In the genomic region with DNA sequence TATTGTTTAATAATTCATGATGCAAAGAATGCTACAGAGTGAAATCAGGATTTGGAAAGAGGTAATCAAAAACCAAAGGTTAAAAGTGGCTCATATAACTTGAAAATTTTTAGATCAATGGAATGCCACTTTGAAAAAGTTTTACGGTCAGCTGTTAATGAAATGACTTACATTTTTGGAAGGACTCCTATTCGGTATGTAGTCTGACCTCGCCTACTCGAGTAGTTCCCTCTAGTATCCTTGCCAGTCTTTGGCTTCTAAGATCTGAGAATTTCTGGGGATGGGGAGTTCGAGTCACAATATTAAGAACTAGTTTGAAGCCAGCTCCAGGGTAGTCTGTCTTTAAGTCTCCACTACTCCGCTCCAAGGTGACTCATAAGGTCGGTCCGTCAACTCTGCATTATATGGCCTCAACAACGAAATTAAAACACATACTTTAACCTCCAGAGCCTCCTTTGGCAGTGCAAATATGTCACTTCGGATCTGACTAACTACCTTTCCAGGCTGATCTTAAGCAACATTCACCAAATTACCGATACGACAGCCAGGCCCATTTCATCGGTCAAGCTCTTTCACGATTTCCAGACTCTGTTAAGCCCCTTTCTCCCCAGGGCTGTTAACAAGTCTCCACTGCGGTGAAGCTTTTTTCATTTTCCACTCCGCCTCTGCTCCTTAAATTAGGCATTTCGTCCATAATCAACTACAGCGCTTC, we compare ENCODE assay signal across 8 cellular contexts. TPM values are rescaled to one million over a fixed set of nuclear protein-coding genes. Genes with fewer than 3 reads are reported as not detected.
DNase-seq lines count a peak whose midpoint lies in the region; ATAC-seq and TF ChIP-seq lines count a peak whose summit lies in the region.

No MANE protein-coding gene starts in this region.

- H2BK12ac ChIP-seq in trophoblast cell (ENCODE audit: low read length): no peak overlapping the region

- no peak overlapping the region for H3K4ac ChIP-seq in trophoblast cell (ENCODE audit: low read depth, low read length)

- peaks cover 71% of the 10 kb centered on the region for H3K4me1 Mint-ChIP-seq in activated T-helper 1 cell treated with anti-CD3 and anti-CD28 coated beads, Interleukin-12 subunit alpha, Interleukin-12 subunit beta, Interleukin-2, Interleukin-4 antibody, amounts not matched to agents 30 ng/mL and 10 ng/mL and 1 ng/mL, durations not matched to agents 14 hours and 24 hours and 36 hours (ENCODE audit: low read depth)
- H3K4me1 Mint-ChIP-seq in glutamatergic neuron (ENCODE audit: low read depth, unreplicated experiment): peaks cover 10% of the 10 kb centered on the region

- peaks cover 20% of the 10 kb centered on the region for H3K36me3 Mint-ChIP-seq in activated T-helper 1 cell treated with anti-CD3 and anti-CD28 coated beads, Interleukin-12 subunit alpha, Interleukin-12 subunit beta, Interleukin-2, Interleukin-4 antibody, amounts not matched to agents 30 ng/mL and 10 ng/mL and 1 ng/mL, durations not matched to agents 14 hours and 24 hours and 36 hours (ENCODE audit: low read depth)
- peaks cover 5% of the 10 kb centered on the region for H3K36me3 Mint-ChIP-seq in glutamatergic neuron (ENCODE audit: unreplicated experiment)

- H3K27me3 ChIP-seq in trophoblast cell (ENCODE audit: insufficient read depth, low read length): no peaks in the 10 kb centered on the region

- peaks cover 5% of the 10 kb centered on the region for H3K9me3 ChIP-seq in ES-I3 (ENCODE audit: control insufficient read depth, insufficient read depth, low read length)
- H3K9me3 ChIP-seq in trophoblast cell (ENCODE audit: insufficient read depth, low read depth, low read length): peaks cover 2% of the 10 kb centered on the region

- peaks cover 9% of the 10 kb centered on the region; the same call in 1 of the 2 replicates for H3K4me1 ChIP-seq in ES-I3 (ENCODE audit: insufficient read depth, low read length)
- H3K4me1 ChIP-seq in trophoblast cell (ENCODE audit: control insufficient read depth in 1 of 2, insufficient read depth in 2 of 2, low read length in 2 of 2): no peaks in the 10 kb centered on the region

- peak overlapping the region; percentile 95 for H3K4me3 Mint-ChIP-seq in activated T-helper 1 cell treated with anti-CD3 and anti-CD28 coated beads, Interleukin-12 subunit alpha, Interleukin-12 subunit beta, Interleukin-2, Interleukin-4 antibody, amounts not matched to agents 30 ng/mL and 10 ng/mL and 1 ng/mL, durations not matched to agents 14 hours and 24 hours and 36 hours
- H3K4me3 Mint-ChIP-seq in glutamatergic neuron (ENCODE audit: unreplicated experiment): peak overlapping the region; percentile 100

- peak overlapping the region; percentile 2 for H2BK120ac ChIP-seq in trophoblast cell (ENCODE audit: insufficient read depth, low read length, poor library complexity)

- H3K4me3 ChIP-seq in Jurkat, Clone E6-1 (ENCODE audit: low read length): peak overlapping the region; percentile 91
- peak overlapping the region; percentile 39 for H3K4me3 ChIP-seq in trophoblast cell (ENCODE audit: low read depth, low read length)

- H3K36me3 ChIP-seq in ES-I3 (ENCODE audit: insufficient read depth, low read length) (peaks cover 5% of the 10 kb centered on the region), trophoblast cell (ENCODE audit: control insufficient read depth in 1 of 2, insufficient read depth in 2 of 2, low read length in 2 of 2) (peaks cover 4 to 5% of the 10 kb centered on the region in 2 experiments)

- peak overlapping the region; percentile 97 for H3K27ac Mint-ChIP-seq in activated T-helper 1 cell treated with anti-CD3 and anti-CD28 coated beads, Interleukin-12 subunit alpha, Interleukin-12 subunit beta, Interleukin-2, Interleukin-4 antibody, amounts not matched to agents 30 ng/mL and 10 ng/mL and 1 ng/mL, durations not matched to agents 14 hours and 24 hours and 36 hours
- peak overlapping the region; percentile 99 for H3K27ac Mint-ChIP-seq in glutamatergic neuron (ENCODE audit: unreplicated experiment)

- peaks cover 16% of the 10 kb centered on the region for H3K79me1 ChIP-seq in trophoblast cell (ENCODE audit: low read length)

- WGBS in trophoblast cell (ENCODE audit: extremely low coverage, insufficient coverage, insufficient read length): no CpG with 5 or more reads among the region's 18 CpGs

- H3K18ac ChIP-seq in trophoblast cell (ENCODE audit: low read length): no peak overlapping the region

- H2AFZ ChIP-seq in trophoblast cell (ENCODE audit: insufficient read depth, low read length, poor library complexity): peak overlapping the region; percentile 8

- peak overlapping the region; percentile 72 for H3K4me2 ChIP-seq in trophoblast cell (ENCODE audit: low read length)

- no peak for DNase-seq in Jurkat, Clone E6-1 (ENCODE audit: low read depth, low spot score)
- no peak for DNase-seq in activated T-helper 1 cell treated with anti-CD3 and anti-CD28 coated beads, Interleukin-12 subunit alpha, Interleukin-12 subunit beta, Interleukin-2, Interleukin-4 antibody, amounts not matched to agents 30 ng/mL and 10 ng/mL and 1 ng/mL, durations not matched to agents 14 hours and 24 hours and 36 hours (ENCODE audit: low spot score)
- no peak for DNase-seq in glutamatergic neuron
- DNase-seq in trophoblast cell: peak; percentile 45 to 74
- no peak for DNase-seq in HPDE6-E6E7 (ENCODE audit: extremely low spot score)
- DNase-seq in GOT3 (lab: John Stamatoyannopoulos, UW): no peak

- no peaks in the 10 kb centered on the region for H3K27me3 Mint-ChIP-seq in activated T-helper 1 cell treated with anti-CD3 and anti-CD28 coated beads, Interleukin-12 subunit alpha, Interleukin-12 subunit beta, Interleukin-2, Interleukin-4 antibody, amounts not matched to agents 30 ng/mL and 10 ng/mL and 1 ng/mL, durations not matched to agents 14 hours and 24 hours and 36 hours (ENCODE audit: insufficient read depth)
- peaks cover 6% of the 10 kb centered on the region for H3K27me3 Mint-ChIP-seq in glutamatergic neuron (ENCODE audit: unreplicated experiment)

- H3K9ac ChIP-seq in ES-I3 (ENCODE audit: low read depth, low read length) (peak overlapping the region; percentile 93), trophoblast cell (ENCODE audit: low read length) (peak overlapping the region; percentile 74)

- peak overlapping the region; percentile 23 for H4K12ac ChIP-seq in trophoblast cell (ENCODE audit: low read depth, low read length)

- no peak overlapping the region for H3K14ac ChIP-seq in trophoblast cell (ENCODE audit: low read length)

- intact Hi-C loops in activated T-helper 1 cell treated with anti-CD3 and anti-CD28 coated beads, Interleukin-12 subunit alpha, Interleukin-12 subunit beta, Interleukin-2, Interleukin-4 antibody, amounts not matched to agents 30 ng/mL and 10 ng/mL and 1 ng/mL, durations not matched to agents 14 hours and 24 hours and 36 hours (cut with micrococcal nuclease): loop anchor here (1.0 to 5.0 kb wide), 7 partner anchors 42 to 270 kb away; partner anchors contain the start of gene RAB33B

- ATAC-seq in GM21526 (IDR thresholded peaks at IDR 0.05; ENCODE audit: low FRiP score, unreplicated experiment): peak; percentile 9

- peaks cover 4% of the 10 kb centered on the region for H3K9me3 Mint-ChIP-seq in activated T-helper 1 cell treated with anti-CD3 and anti-CD28 coated beads, Interleukin-12 subunit alpha, Interleukin-12 subunit beta, Interleukin-2, Interleukin-4 antibody, amounts not matched to agents 30 ng/mL and 10 ng/mL and 1 ng/mL, durations not matched to agents 14 hours and 24 hours and 36 hours
- H3K9me3 Mint-ChIP-seq in glutamatergic neuron (ENCODE audit: unreplicated experiment): peaks cover 7% of the 10 kb centered on the region

- no peak overlapping the region for H3K23ac ChIP-seq in trophoblast cell (ENCODE audit: low read length)

- peak overlapping the region; percentile 51 for H2BK5ac ChIP-seq in trophoblast cell (ENCODE audit: low read depth, low read length, poor library complexity)

- H4K8ac ChIP-seq in trophoblast cell (ENCODE audit: low read depth, low read length): peak overlapping the region; percentile 51

- no peak overlapping the region for H4K91ac ChIP-seq in trophoblast cell (ENCODE audit: low read depth, low read length)

- peaks cover 20% of the 10 kb centered on the region for H3K79me2 ChIP-seq in trophoblast cell (ENCODE audit: control insufficient read depth, insufficient read depth, low read length, poor library complexity)

- H3K27ac ChIP-seq in trophoblast cell (ENCODE audit: low read depth, low read length): peak overlapping the region; percentile 85

- TF ChIP-seq CTCF in glutamatergic neuron (IDR thresholded peaks at IDR 0.05; ENCODE audit: partially characterized antibody, unreplicated experiment): no peak

- H2AK5ac ChIP-seq in trophoblast cell (ENCODE audit: low read length): no peak overlapping the region

RNA-seq across cellular contexts. Expression of gene NAA15, which starts 0.7 kb away (rescaled TPM):
- polyA plus RNA-seq in Jurkat, Clone E6-1 (2012; ENCODE audit: insufficient read depth, insufficient read length): 31.5 TPM
- total RNA-seq in activated T-helper 1 cell treated with anti-CD3 and anti-CD28 coated beads, Interleukin-12 subunit alpha, Interleukin-12 subunit beta, Interleukin-2, Interleukin-4 antibody, amounts not matched to agents 30 ng/mL and 10 ng/mL and 1 ng/mL, durations not matched to agents 14 hours and 24 hours and 36 hours: 104 and 110 TPM in 2 replicates
- 44.9 TPM for total RNA-seq in glutamatergic neuron (ENCODE audit: unreplicated experiment)
- polyA plus RNA-seq in trophoblast cell (2013): 22.1 and 23.3 TPM in 2 replicates

RNA-seq across cellular contexts. Expression of gene NDUFC1, which starts 1.7 kb away (rescaled TPM):
- 212 TPM for polyA plus RNA-seq in Jurkat, Clone E6-1 (2012; ENCODE audit: insufficient read depth, insufficient read length)
- 53.1 and 54.5 TPM in 2 replicates for total RNA-seq in activated T-helper 1 cell treated with anti-CD3 and anti-CD28 coated beads, Interleukin-12 subunit alpha, Interleukin-12 subunit beta, Interleukin-2, Interleukin-4 antibody, amounts not matched to agents 30 ng/mL and 10 ng/mL and 1 ng/mL, durations not matched to agents 14 hours and 24 hours and 36 hours
- total RNA-seq in glutamatergic neuron (ENCODE audit: unreplicated experiment): 19.4 TPM
- 108 and 115 TPM in 2 replicates for polyA plus RNA-seq in trophoblast cell (2013)

RNA-seq across cellular contexts. Expression of gene MGARP, which starts 20.6 kb away (rescaled TPM):
- polyA plus RNA-seq in Jurkat, Clone E6-1 (2012; ENCODE audit: insufficient read depth, insufficient read length): not detected
- total RNA-seq in activated T-helper 1 cell treated with anti-CD3 and anti-CD28 coated beads, Interleukin-12 subunit alpha, Interleukin-12 subunit beta, Interleukin-2, Interleukin-4 antibody, amounts not matched to agents 30 ng/mL and 10 ng/mL and 1 ng/mL, durations not matched to agents 14 hours and 24 hours and 36 hours: 0.15 TPM in 1 of 2 replicates, not detected in the other
- 0.69 TPM for total RNA-seq in glutamatergic neuron (ENCODE audit: unreplicated experiment)
- 0.06 and 0.14 TPM in 2 replicates for polyA plus RNA-seq in trophoblast cell (2013)

Comparison
In these comparisons a context has a peak if more than half of its experiments do, and no peak if none do; other contexts are left out.
1. DNase-seq: peak in trophoblast cell (2 of 2); none in Jurkat, Clone E6-1 (single experiment), activated T-helper 1 cell treated with anti-CD3 and anti-CD28 coated beads, Interleukin-12 subunit alpha, Interleukin-12 subunit beta, Interleukin-2, Interleukin-4 antibody, amounts not matched to agents 30 ng/mL and 10 ng/mL and 1 ng/mL, durations not matched to agents 14 hours and 24 hours and 36 hours (single experiment), glutamatergic neuron (single experiment), HPDE6-E6E7 (single experiment) and GOT3 (single experiment).